ENCODE assay signal across 11 cellular contexts in the genomic region with DNA sequence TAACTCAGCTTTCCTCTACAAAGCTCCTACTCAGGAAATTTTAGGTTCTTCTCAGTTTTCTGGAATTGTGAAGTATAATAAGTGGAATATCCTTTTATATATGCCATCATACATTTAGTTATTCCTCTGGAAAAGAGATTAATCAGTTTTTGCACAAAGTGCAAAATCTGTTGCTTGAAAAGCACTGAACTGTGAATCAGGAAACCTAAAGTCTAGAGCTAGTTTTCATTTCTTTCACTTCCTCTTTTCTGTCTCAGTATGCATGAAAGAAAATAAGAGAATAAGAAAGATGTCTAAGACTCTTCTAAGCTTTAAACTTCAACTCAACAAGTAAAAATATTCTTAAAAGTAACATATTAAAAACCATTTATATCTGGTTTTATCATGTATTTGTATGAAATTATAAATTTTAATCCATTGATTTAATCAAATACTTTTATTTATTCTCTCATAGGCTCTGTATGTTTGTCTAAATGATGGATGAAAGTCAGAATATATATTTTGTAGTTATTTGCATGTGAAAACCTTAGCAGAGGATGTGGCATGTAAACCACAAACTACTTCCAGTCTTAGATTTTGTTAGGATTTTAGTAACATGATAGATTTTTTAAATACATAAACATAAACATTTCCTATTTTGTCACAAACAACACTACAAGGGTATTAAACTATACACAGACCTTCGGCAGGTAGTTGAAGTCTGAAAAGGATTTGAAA.
A peak's percentile ranks its signal among the peaks of the same experiment; 100 is the strongest.
DNase-seq lines count a peak whose midpoint lies in the region; ATAC-seq, FAIRE-seq and TF ChIP-seq lines count a peak whose summit lies in the region.
"Had no signal": no experiment of that assay in that cellular context is flagged by ENCODE, and none has a peak within 500 bp of the region (broad histone marks: within the 10 kb centered on the region; RNA-seq: fewer than 3 reads in every experiment).

No MANE protein-coding gene starts in this region.

- RAD21 ChIA-PET in GM12878 (lab: Charles Lee; ENCODE audit: unreplicated experiment), result no interaction called here

- in situ Hi-C loops in GM12878 (cut with MboI), result no loop called here

- ATAC-seq in GM18870 (IDR thresholded peaks at IDR 0.05; ENCODE audit: unreplicated experiment), result peak; percentile 88
- peak; percentile 88 for ATAC-seq in GM21825 (IDR thresholded peaks at IDR 0.05; ENCODE audit: unreplicated experiment)
- peak; percentile 86 for ATAC-seq in HG03439 (IDR thresholded peaks at IDR 0.05; ENCODE audit: unreplicated experiment)
- ATAC-seq in GM12878, result peak; percentile 88

- no peaks in the 10 kb centered on the region for H4K20me1 ChIP-seq in GM12878 (ENCODE audit: control insufficient read depth, insufficient read depth)

- intact Hi-C loops in GM12878 (cut with micrococcal nuclease; ENCODE audit: unreplicated experiment), result loop anchor here (2.0 to 5.0 kb wide), 3 partner anchors 45 to 308 kb away; no protein-coding TSS in a partner anchor

- POLR2A ChIA-PET in GM12878 (lab: Charles Lee), result no interaction called here

- peak overlapping the region; percentile 26; the same call in 1 of the 2 replicates for H3K4me3 ChIP-seq in GM12878
- H3K4me3 ChIP-seq: vagina had no signal

- peaks cover 16% of the 10 kb centered on the region for H3K4me1 ChIP-seq in GM12878 (ENCODE audit: control insufficient read depth, insufficient read depth, low read length)
- H3K4me1 ChIP-seq: vagina had no signal

- no peak for TF ChIP-seq CTCF in GM12878 (IDR thresholded peaks at IDR 0.05 in 2 of 3, conservative IDR thresholded peaks at IDR 0.05 in 1 of 3; ENCODE audit: control insufficient read depth in 2 of 3, extremely low read depth in 1 of 3, insufficient read depth in 1 of 3, low read depth in 3 of 3, low read length in 3 of 3)

- no peaks in the 10 kb centered on the region for H3K36me3 ChIP-seq in GM12878 (ENCODE audit: control insufficient read depth in 2 of 2, insufficient read depth in 2 of 2, low read length in 1 of 2)
- H3K36me3 ChIP-seq: vagina, WERI-Rb-1 had no signal

- H3K79me2 ChIP-seq in GM12878 (ENCODE audit: control insufficient read depth, insufficient read depth, low read length), result no peaks in the 10 kb centered on the region

- 0% methylated on average over 1 of the region's 1 CpG for WGBS in GM12878 (ENCODE audit: insufficient coverage, insufficient replicate concordance, low lambda C conversion rate, missing lambda C conversion rate)

- CTCF ChIA-PET in GM12878 (lab: Yijun Ruan, JAX), result no interaction called here

- DNase-seq in GM12878 (ENCODE audit: low read depth, low spot score), result peak; percentile 27
- no peak for DNase-seq in DMS79 treated with DMSO at 0.1 percent for 48 hours (lab: John Stamatoyannopoulos, UW)
- no peak for DNase-seq in activated CD4-positive, alpha-beta T cell treated with anti-CD3 and anti-CD28 coated beads for 4 hours
- DNase-seq in activated gamma-delta T cell (lab: John Stamatoyannopoulos, UW), result no peak
- DNase-seq in NCI-H1694 treated with DMSO at 0.1 percent for 48 hours (lab: John Stamatoyannopoulos, UW), result no peak
- DNase-seq: EL, WERI-Rb-1 had no signal

- peak; percentile 95 for FAIRE-seq in GM12878 (lab: Jason Lieb, UNC)

- no peak overlapping the region for H3K9ac ChIP-seq in GM12878 (ENCODE audit: control insufficient read depth, insufficient read depth, low read length)

- TF ChIP-seq POLR2A in GM12878 (IDR thresholded peaks at IDR 0.05; ENCODE audit: low read depth, low read length), result no peak

- no peaks in the 10 kb centered on the region for H3K27me3 ChIP-seq in GM12878 (replicated peaks in 1 of 2; ENCODE audit: control insufficient read depth in 2 of 2, insufficient read depth in 2 of 2, low read length in 1 of 2)
- H3K27me3 ChIP-seq: vagina had no signal

- SMC1A ChIA-PET in GM12878 (lab: Charles Lee; ENCODE audit: uncharacterized antibody, unreplicated experiment), result interaction anchor here (0.6 to 1.4 kb wide), 2 partner anchors 27 to 47 kb away, joined by 3 read pairs; no protein-coding TSS in a partner anchor

- peak overlapping the region; percentile 56 for H3K4me2 ChIP-seq in GM12878 (ENCODE audit: control insufficient read depth, insufficient read depth)

- peak in 1 of 2 experiments; percentile 64; a peak in 2 of 4 replicates for TF ChIP-seq EP300 in GM12878 (IDR thresholded peaks at IDR 0.05; ENCODE audit: borderline replicate concordance in 1 of 2, control insufficient read depth in 1 of 2, low read depth in 2 of 2, low read length in 2 of 2)

- no peaks in the 10 kb centered on the region for H3K9me3 ChIP-seq in GM12878 (replicated peaks; ENCODE audit: control insufficient read depth, insufficient read depth, low read length)
- H3K9me3 ChIP-seq: vagina had no signal

- no TSS peak for BruUV-seq in GM12878 (replicated peaks; lab: Mats Ljungman, UMichigan)

- no peak overlapping the region for H3K27ac ChIP-seq in GM12878 (ENCODE audit: control insufficient read depth, insufficient read depth)
- H3K27ac ChIP-seq: vagina, WERI-Rb-1 had no signal

- TF ChIP-seq RAD21 in GM12878 (IDR thresholded peaks at IDR 0.05; ENCODE audit: insufficient read depth, low read depth, low read length), result no peak

- H2AFZ ChIP-seq in GM12878 (ENCODE audit: control insufficient read depth, low read depth, low read length), result no peak overlapping the region

TF ChIP-seq in GM12878, 131 proteins besides CTCF, POLR2A, EP300 and RAD21 (continues in another document):
- TF ChIP-seq RUNX3 (IDR thresholded peaks at IDR 0.05; ENCODE audit: low read length), result peak; percentile 80
- TF ChIP-seq, protein P1, sequence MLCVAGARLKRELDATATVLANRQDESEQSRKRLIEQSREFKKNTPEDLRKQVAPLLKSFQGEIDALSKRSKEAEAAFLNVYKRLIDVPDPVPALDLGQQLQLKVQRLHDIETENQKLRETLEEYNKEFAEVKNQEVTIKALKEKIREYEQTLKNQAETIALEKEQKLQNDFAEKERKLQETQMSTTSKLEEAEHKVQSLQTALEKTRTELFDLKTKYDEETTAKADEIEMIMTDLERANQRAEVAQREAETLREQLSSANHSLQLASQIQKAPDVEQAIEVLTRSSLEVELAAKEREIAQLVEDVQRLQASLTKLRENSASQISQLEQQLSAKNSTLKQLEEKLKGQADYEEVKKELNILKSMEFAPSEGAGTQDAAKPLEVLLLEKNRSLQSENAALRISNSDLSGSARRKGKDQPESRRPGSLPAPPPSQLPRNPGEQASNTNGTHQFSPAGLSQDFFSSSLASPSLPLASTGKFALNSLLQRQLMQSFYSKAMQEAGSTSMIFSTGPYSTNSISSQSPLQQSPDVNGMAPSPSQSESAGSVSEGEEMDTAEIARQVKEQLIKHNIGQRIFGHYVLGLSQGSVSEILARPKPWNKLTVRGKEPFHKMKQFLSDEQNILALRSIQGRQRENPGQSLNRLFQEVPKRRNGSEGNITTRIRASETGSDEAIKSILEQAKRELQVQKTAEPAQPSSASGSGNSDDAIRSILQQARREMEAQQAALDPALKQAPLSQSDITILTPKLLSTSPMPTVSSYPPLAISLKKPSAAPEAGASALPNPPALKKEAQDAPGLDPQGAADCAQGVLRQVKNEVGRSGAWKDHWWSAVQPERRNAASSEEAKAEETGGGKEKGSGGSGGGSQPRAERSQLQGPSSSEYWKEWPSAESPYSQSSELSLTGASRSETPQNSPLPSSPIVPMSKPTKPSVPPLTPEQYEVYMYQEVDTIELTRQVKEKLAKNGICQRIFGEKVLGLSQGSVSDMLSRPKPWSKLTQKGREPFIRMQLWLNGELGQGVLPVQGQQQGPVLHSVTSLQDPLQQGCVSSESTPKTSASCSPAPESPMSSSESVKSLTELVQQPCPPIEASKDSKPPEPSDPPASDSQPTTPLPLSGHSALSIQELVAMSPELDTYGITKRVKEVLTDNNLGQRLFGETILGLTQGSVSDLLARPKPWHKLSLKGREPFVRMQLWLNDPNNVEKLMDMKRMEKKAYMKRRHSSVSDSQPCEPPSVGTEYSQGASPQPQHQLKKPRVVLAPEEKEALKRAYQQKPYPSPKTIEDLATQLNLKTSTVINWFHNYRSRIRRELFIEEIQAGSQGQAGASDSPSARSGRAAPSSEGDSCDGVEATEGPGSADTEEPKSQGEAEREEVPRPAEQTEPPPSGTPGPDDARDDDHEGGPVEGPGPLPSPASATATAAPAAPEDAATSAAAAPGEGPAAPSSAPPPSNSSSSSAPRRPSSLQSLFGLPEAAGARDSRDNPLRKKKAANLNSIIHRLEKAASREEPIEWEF (IDR thresholded peaks at IDR 0.05; ENCODE audit: insufficient replicate concordance, low read depth, low read length), result peak; percentile 12
- TF ChIP-seq DPF2 (IDR thresholded peaks at IDR 0.05), result peak; percentile 78; the same call in 1 of the 2 replicates
- 0 out of 2 replicates have a peak, but pooled peaks have one; percentile 11 for TF ChIP-seq ATF7 (IDR thresholded peaks at IDR 0.05; ENCODE audit: low read depth)
- TF ChIP-seq ZNF217 (IDR thresholded peaks at IDR 0.05), result 0 out of 2 replicates have a peak, but pooled peaks have one; percentile 67
- no peak for TF ChIP-seq RBBP5 (conservative IDR thresholded peaks at IDR 0.05)
- TF ChIP-seq STAT3 (IDR thresholded peaks at IDR 0.05; ENCODE audit: low read depth, low read length), result no peak
- TF ChIP-seq, protein P2, sequence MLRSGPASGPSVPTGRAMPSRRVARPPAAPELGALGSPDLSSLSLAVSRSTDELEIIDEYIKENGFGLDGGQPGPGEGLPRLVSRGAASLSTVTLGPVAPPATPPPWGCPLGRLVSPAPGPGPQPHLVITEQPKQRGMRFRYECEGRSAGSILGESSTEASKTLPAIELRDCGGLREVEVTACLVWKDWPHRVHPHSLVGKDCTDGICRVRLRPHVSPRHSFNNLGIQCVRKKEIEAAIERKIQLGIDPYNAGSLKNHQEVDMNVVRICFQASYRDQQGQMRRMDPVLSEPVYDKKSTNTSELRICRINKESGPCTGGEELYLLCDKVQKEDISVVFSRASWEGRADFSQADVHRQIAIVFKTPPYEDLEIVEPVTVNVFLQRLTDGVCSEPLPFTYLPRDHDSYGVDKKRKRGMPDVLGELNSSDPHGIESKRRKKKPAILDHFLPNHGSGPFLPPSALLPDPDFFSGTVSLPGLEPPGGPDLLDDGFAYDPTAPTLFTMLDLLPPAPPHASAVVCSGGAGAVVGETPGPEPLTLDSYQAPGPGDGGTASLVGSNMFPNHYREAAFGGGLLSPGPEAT (IDR thresholded peaks at IDR 0.05; ENCODE audit: low read depth), result peak; percentile 57
- no peak for TF ChIP-seq RAD51 (IDR thresholded peaks at IDR 0.05)
- TF ChIP-seq ZSCAN29 (IDR thresholded peaks at IDR 0.05), result no peak
